Comparison of ENCODE assay signal across 11 cellular contexts in the genomic region with DNA sequence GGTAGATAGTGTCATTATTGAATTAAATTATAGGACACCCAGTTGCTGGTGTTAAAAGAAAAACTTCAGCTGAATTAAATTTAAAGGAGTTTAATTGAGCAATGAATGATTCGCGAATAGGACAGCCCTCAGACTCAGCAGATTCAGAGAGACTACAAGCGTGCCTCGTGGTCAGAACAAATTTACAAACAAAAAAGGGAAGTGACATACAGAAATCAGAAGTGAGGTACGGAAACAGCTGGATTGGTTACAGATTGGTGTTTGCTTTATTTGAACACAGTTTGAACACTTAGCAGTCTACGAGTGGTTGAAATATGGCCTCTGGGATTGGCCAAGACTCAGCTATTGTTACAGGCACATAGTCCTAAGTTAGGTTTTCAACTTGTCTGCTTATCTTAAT. TPM values are rescaled to one million over a fixed set of nuclear protein-coding genes. Genes with fewer than 3 reads are reported as not detected.
DNase-seq lines count a peak whose midpoint lies in the region; ATAC-seq and TF ChIP-seq lines count a peak whose summit lies in the region.
"Had no signal": no experiment of that assay in that cellular context is flagged by ENCODE, and none has a peak within 500 bp of the region (broad histone marks: within the 10 kb centered on the region; RNA-seq: fewer than 3 reads in every experiment).

No MANE protein-coding gene starts in this region.

- no peak overlapping the region for H3K4me3 Mint-ChIP-seq in activated naive CD8-positive, alpha-beta T cell treated with anti-CD3 and anti-CD28 coated beads for 36 hours
- H3K4me3 Mint-ChIP-seq: neural progenitor cell had no signal

- H3K4me1 ChIP-seq in heart left ventricle: no peaks in the 10 kb centered on the region

- H3K36me3 Mint-ChIP-seq in activated naive CD8-positive, alpha-beta T cell treated with anti-CD3 and anti-CD28 coated beads for 36 hours: peaks cover 4% of the 10 kb centered on the region
- H3K36me3 Mint-ChIP-seq: neural progenitor cell had no signal

- no peak overlapping the region for H3K4me3 ChIP-seq in heart left ventricle
- H3K4me3 ChIP-seq: hepatocyte, neural progenitor cell had no signal

- H3K27ac ChIP-seq in heart left ventricle: no peak overlapping the region
- H3K27ac ChIP-seq: hepatocyte, neural progenitor cell had no signal

- H3K27ac Mint-ChIP-seq in activated naive CD8-positive, alpha-beta T cell treated with anti-CD3 and anti-CD28 coated beads for 36 hours: no peak overlapping the region
- H3K27ac Mint-ChIP-seq: neural progenitor cell had no signal

- ATAC-seq in left cardiac atrium: peak; percentile 27 to 34
- ATAC-seq in heart left ventricle: no peak
- peak; percentile 57 for ATAC-seq in HG03045 (IDR thresholded peaks at IDR 0.05; ENCODE audit: unreplicated experiment)

- peaks cover 0 to 9% (median 0%) of the 10 kb centered on the region in 12 donors for H3K9me3 ChIP-seq in heart left ventricle

- peaks cover 5% of the 10 kb centered on the region for H3K27me3 Mint-ChIP-seq in activated naive CD8-positive, alpha-beta T cell treated with anti-CD3 and anti-CD28 coated beads for 36 hours

- H3K9me3 Mint-ChIP-seq in activated naive CD8-positive, alpha-beta T cell treated with anti-CD3 and anti-CD28 coated beads for 36 hours: peaks cover 6% of the 10 kb centered on the region

- intact Hi-C loops in left cardiac atrium (cut with DNase I): no loop called here
- intact Hi-C loops in heart left ventricle (cut with DNase I): no loop called here

- WGBS in heart left ventricle, 4 donors: 71 to 85% (median 76%) methylated on average over 6 of the region's 6 CpGs

- DNase-seq in left cardiac atrium: no peak
- no peak for DNase-seq in heart left ventricle
- DNase-seq in NOMO-1 (lab: John Stamatoyannopoulos, UW; ENCODE audit: unreplicated experiment in 2 of 2): peak; percentile 87 to 96
- no peak for DNase-seq in effector CD8-positive, alpha-beta T cell (lab: John Stamatoyannopoulos, UW)
- no peak for DNase-seq in stimulated activated CD4-positive, alpha-beta T cell treated with anti-CD3 and anti-CD28 coated beads, Interleukin-1b, Interleukin-23, amount 100 ng/mL, for 48 hours
- no peak for DNase-seq in activated naive CD8-positive, alpha-beta T cell treated with anti-CD3 and anti-CD28 coated beads for 36 hours
- DNase-seq in SHP77 treated with DMSO at 0.1 percent for 48 hours (lab: John Stamatoyannopoulos, UW): no peak
- DNase-seq: 8988T had no signal

- no peaks in the 10 kb centered on the region for H3K27me3 ChIP-seq in heart left ventricle
- H3K27me3 ChIP-seq: hepatocyte, neural progenitor cell had no signal

- TF ChIP-seq POLR2A in heart left ventricle (IDR thresholded peaks at IDR 0.05): no peak

- TF ChIP-seq CTCF in heart left ventricle (IDR thresholded peaks at IDR 0.05): no peak

- H3K4me1 Mint-ChIP-seq in activated naive CD8-positive, alpha-beta T cell treated with anti-CD3 and anti-CD28 coated beads for 36 hours: no peaks in the 10 kb centered on the region
- H3K4me1 Mint-ChIP-seq: neural progenitor cell had no signal

- H3K36me3 ChIP-seq in heart left ventricle: no peaks in the 10 kb centered on the region
- H3K36me3 ChIP-seq: neural progenitor cell had no signal

RNA-seq across cellular contexts. Expression of a gene that starts 25.8 kb away (rescaled TPM):
- total RNA-seq in left cardiac atrium: 10 to 100 TPM; 12.1 to 24.4 TPM
- total RNA-seq in heart left ventricle: 10 to 100 TPM in 3 of 9 donors, 1 to 10 TPM in 6; 3.7 to 18.1 (median 6.0) TPM
- polyA plus RNA-seq in heart left ventricle: 1 to 10 TPM; 2.7 to 5.4 TPM
- total RNA-seq in activated naive CD8-positive, alpha-beta T cell treated with anti-CD3 and anti-CD28 coated beads for 36 hours: 1 to 10 TPM; 3.1 to 3.7 TPM

Comparison
In these comparisons a context has a peak if more than half of its experiments do, and no peak if none do; other contexts are left out.
1. ATAC-seq: peak in left cardiac atrium (2 of 2) and HG03045 (single experiment); none in heart left ventricle (0 of 4).
2. DNase-seq: peak in NOMO-1 (2 of 2); none in left cardiac atrium (single experiment), heart left ventricle (0 of 5), effector CD8-positive, alpha-beta T cell (single experiment), stimulated activated CD4-positive, alpha-beta T cell treated with anti-CD3 and anti-CD28 coated beads, Interleukin-1b, Interleukin-23, amount 100 ng/mL, for 48 hours (single experiment), activated naive CD8-positive, alpha-beta T cell treated with anti-CD3 and anti-CD28 coated beads for 36 hours (single experiment) and SHP77 treated with DMSO at 0.1 percent for 48 hours (single experiment).